In genomic region chr5:100004969-100005368, GRCh38 we compare ENCODE assay signal across 19 cellular contexts.
DNase-seq lines count a peak whose midpoint lies in the region; ATAC-seq and TF ChIP-seq lines count a peak whose summit lies in the region.
"Had no signal": no experiment of that assay in that cellular context is flagged by ENCODE, and none has a peak within 500 bp of the region (broad histone marks: within the 10 kb centered on the region; RNA-seq: fewer than 3 reads in every experiment).

No MANE protein-coding gene starts in this region.

- ATAC-seq in left colon, result no peak
- ATAC-seq: A549, HCT116 had no signal

- H3K4me3 ChIP-seq in epithelial cell of proximal tubule (ENCODE audit: low read depth, low read length) (no peak overlapping the region), esophagus muscularis mucosa (no peak overlapping the region)
- H3K4me3 ChIP-seq: A549, SJSA1 had no signal

- peak; percentile 55 for DNase-seq in DMS53 treated with DMSO at 0.1 percent for 48 hours (lab: John Stamatoyannopoulos, UW; ENCODE audit: unreplicated experiment)
- peak; percentile 10 for DNase-seq in RKO (ENCODE audit: low spot score)
- peak; percentile 16 for DNase-seq in epithelial cell of proximal tubule (ENCODE audit: low read depth)
- DNase-seq in renal cortical epithelial cell (ENCODE audit: low read depth), result peak; percentile 61
- no peak for DNase-seq in left colon
- no peak for DNase-seq in esophagus muscularis mucosa (ENCODE audit: extremely low spot score)
- DNase-seq in caudate nucleus (lab: John Stamatoyannopoulos, UW), result no peak
- DNase-seq: DMS79, MV-4-11, NCI-H1105 treated with DMSO at 0.1 percent for 48 hours, NCI-H1694 treated with DMSO at 0.1 percent for 48 hours, NCI-H2081 treated with DMSO at 0.1 percent for 48 hours, NCI-H2171 treated with DMSO at 0.1 percent for 48 hours, NCI-H524 treated with DMSO at 0.1 percent for 48 hours, OCI-M1, RPMI8226 had no signal

- H3K9me3 ChIP-seq in esophagus muscularis mucosa, result no peaks in the 10 kb centered on the region
- H3K9me3 ChIP-seq: A549 had no signal

- no peaks in the 10 kb centered on the region for H3K36me3 ChIP-seq in esophagus muscularis mucosa
- H3K36me3 ChIP-seq: SJSA1 had no signal

- TF ChIP-seq POLR2A in esophagus muscularis mucosa (IDR thresholded peaks at IDR 0.05; ENCODE audit: low read depth), result no peak

- intact Hi-C loops in left colon (cut with DNase I, micrococcal nuclease), result no loop called here
- intact Hi-C loops in esophagus muscularis mucosa (cut with DNase I), result no loop called here

- no peaks in the 10 kb centered on the region for H3K4me1 ChIP-seq in esophagus muscularis mucosa
- H3K4me1 ChIP-seq: A549, SJSA1 had no signal

- TF ChIP-seq EP300 in esophagus muscularis mucosa (IDR thresholded peaks at IDR 0.05), result no peak

- TF ChIP-seq CTCF in epithelial cell of proximal tubule (conservative IDR thresholded peaks at IDR 0.05; ENCODE audit: low read depth, low read length) (no peak), esophagus muscularis mucosa (IDR thresholded peaks at IDR 0.05) (no peak)

- no peaks in the 10 kb centered on the region for H3K27me3 ChIP-seq in esophagus muscularis mucosa
- H3K27me3 ChIP-seq: SJSA1 had no signal

- no peak overlapping the region for H3K27ac ChIP-seq in esophagus muscularis mucosa (replicated peaks in 1 of 4)
- H3K27ac ChIP-seq in caudate nucleus (ENCODE audit: low read depth, low read length), result no peak overlapping the region
- H3K27ac ChIP-seq: A549, SJSA1 had no signal

Comparison
In these comparisons a context has a peak if more than half of its experiments do, and no peak if none do; other contexts are left out.
1. DNase-seq: peak in DMS53 treated with DMSO at 0.1 percent for 48 hours (single experiment), RKO (single experiment), epithelial cell of proximal tubule (single experiment) and renal cortical epithelial cell (single experiment); none in left colon (0 of 2), esophagus muscularis mucosa (single experiment) and caudate nucleus (0 of 61).